In genomic region chr10:78042058-78042751, GRCh38 we compare ENCODE assay signal across 16 cellular contexts. TPM values are rescaled to one million over a fixed set of nuclear protein-coding genes. Genes with fewer than 3 reads are reported as not detected.
DNase-seq lines count a peak whose midpoint lies in the region; ATAC-seq and TF ChIP-seq lines count a peak whose summit lies in the region.
"Had no signal": no experiment of that assay in that cellular context is flagged by ENCODE, and none has a peak within 500 bp of the region (broad histone marks: within the 10 kb centered on the region; RNA-seq: fewer than 3 reads in every experiment).

No MANE protein-coding gene starts in this region.

- peak overlapping the region; percentile 12; the same call in 1 of the 2 replicates for H3K27ac ChIP-seq in KMS-11
- H3K27ac ChIP-seq: gastroesophageal sphincter, upper lobe of left lung had no signal

- peaks cover 8 to 39% of the 10 kb centered on the region in 2 donors for H3K36me3 Mint-ChIP-seq in activated naive CD4-positive, alpha-beta T cell treated with anti-CD3 and anti-CD28 coated beads, Interleukin-2, amount 50 U/mL, for 72 hours
- peaks cover 50% of the 10 kb centered on the region for H3K36me3 Mint-ChIP-seq in effector memory CD8-positive, alpha-beta T cell (ENCODE audit: insufficient read depth)

- H3K4me3 ChIP-seq in KMS-11 (IDR thresholded peaks at IDR 0.05; ENCODE audit: insufficient read depth, low read depth, low read length) = no peak overlapping the region
- H3K4me3 ChIP-seq: gastroesophageal sphincter, upper lobe of left lung had no signal

- peaks cover 98% of the 10 kb centered on the region for H3K4me1 ChIP-seq in KMS-11 (ENCODE audit: low read depth, poor library complexity, severe bottlenecking)

- no peak overlapping the region for H3K9ac ChIP-seq in KMS-11
- H3K9ac ChIP-seq: SK-N-SH had no signal

- peaks cover 41% of the 10 kb centered on the region for H4K20me1 ChIP-seq in KMS-11 (ENCODE audit: insufficient read depth)

- peaks cover 10% of the 10 kb centered on the region; the same call in 1 of the 2 replicates for H3K79me2 ChIP-seq in KMS-11 (ENCODE audit: insufficient read depth, low read depth)

- H3K4me3 Mint-ChIP-seq in effector memory CD8-positive, alpha-beta T cell = no peak overlapping the region

- intact Hi-C loops in posterior vena cava (cut with DNase I) = loop anchor here (5.0 to 10.0 kb wide), 2 partner anchors 263 to 1020 kb away; no protein-coding TSS in a partner anchor

- no peak for ATAC-seq in activated naive CD4-positive, alpha-beta T cell treated with anti-CD3 and anti-CD28 coated beads, Interleukin-2, amount 50 U/mL, for 72 hours
- no peak for ATAC-seq in effector memory CD8-positive, alpha-beta T cell (replicated peaks)
- ATAC-seq: gastroesophageal sphincter had no signal

- H3K27me3 ChIP-seq in KMS-11 (ENCODE audit: insufficient read depth, low read depth) = 0 out of 2 replicates have a peak, but pooled peaks cover 3% of the 10 kb centered on the region
- H3K27me3 ChIP-seq: gastroesophageal sphincter, upper lobe of left lung had no signal

- H3K27ac Mint-ChIP-seq in activated naive CD4-positive, alpha-beta T cell treated with anti-CD3 and anti-CD28 coated beads, Interleukin-2, amount 50 U/mL, for 72 hours = peak overlapping the region; percentile 76 to 93
- peak overlapping the region in 1 of 2 donors; percentile 23 for H3K27ac Mint-ChIP-seq in effector memory CD8-positive, alpha-beta T cell

- H3K36me3 ChIP-seq in KMS-11 (ENCODE audit: insufficient read depth) = peaks cover 18% of the 10 kb centered on the region; the same call in 1 of the 2 replicates

- DNase-seq in activated CD8-positive, alpha-beta memory T cell treated with anti-CD3 and anti-CD28 coated beads for 24 hours = peak; percentile 64
- no peak for DNase-seq in activated CD8-positive, alpha-beta memory T cell treated with anti-CD3 and anti-CD28 coated beads, Interleukin-2, amount 50 U/mL, for 4 hours
- DNase-seq in activated naive CD4-positive, alpha-beta T cell treated with anti-CD3 and anti-CD28 coated beads, Interleukin-2, amount 50 U/mL, for 72 hours (ENCODE audit: low spot score in 2 of 2) = no peak
- peak; percentile 31 for DNase-seq in posterior vena cava (ENCODE audit: low spot score)
- DNase-seq in GM10266 (ENCODE audit: extremely low spot score) = no peak
- DNase-seq in HK-2 (ENCODE audit: unreplicated experiment) = no peak
- DNase-seq in effector memory CD8-positive, alpha-beta T cell = no peak
- DNase-seq: anterior cingulate cortex; effector CD4-positive, alpha-beta T cell; GDM1; NCI-H1436 treated with DMSO at 0.1 percent for 48 hours; NCI-H748 treated with DMSO at 0.1 percent for 48 hours; SK-N-SH; upper lobe of left lung had no signal

- H3K4me2 ChIP-seq in KMS-11 = no peak overlapping the region; the same call in 1 of the 2 replicates
- H3K4me2 ChIP-seq: SK-N-SH had no signal

- H3K9me3 Mint-ChIP-seq in activated naive CD4-positive, alpha-beta T cell treated with anti-CD3 and anti-CD28 coated beads, Interleukin-2, amount 50 U/mL, for 72 hours = no peaks in the 10 kb centered on the region
- no peaks in the 10 kb centered on the region for H3K9me3 Mint-ChIP-seq in effector memory CD8-positive, alpha-beta T cell

- no peaks in the 10 kb centered on the region for H3K27me3 Mint-ChIP-seq in effector memory CD8-positive, alpha-beta T cell

- TF ChIP-seq CTCF in KMS-11 (conservative IDR thresholded peaks at IDR 0.05; ENCODE audit: low read depth, low read length) (no peak), GM10266 (IDR thresholded peaks at IDR 0.05; ENCODE audit: control insufficient read depth, insufficient read depth, low read depth, missing control alignments) (no peak)

- no peak overlapping the region for H2AFZ ChIP-seq in KMS-11 (ENCODE audit: low read depth)

- peaks cover 33 to 35% of the 10 kb centered on the region in 2 donors for H3K4me1 Mint-ChIP-seq in effector memory CD8-positive, alpha-beta T cell (ENCODE audit: low read depth in 2 of 2)

RNA-seq across cellular contexts. Expression of gene RPS24, which starts 8.5 kb away (rescaled TPM):
- 1,000 to 10,000 TPM; 1,685 to 1,956 TPM for total RNA-seq in activated naive CD4-positive, alpha-beta T cell treated with anti-CD3 and anti-CD28 coated beads, Interleukin-2, amount 50 U/mL, for 72 hours
- total RNA-seq in posterior vena cava = 1,000 to 10,000 TPM; 1,129 to 1,204 TPM

RNA-seq across cellular contexts. Expression of gene POLR3A, which starts 12.9 kb away (rescaled TPM):
- total RNA-seq in activated naive CD4-positive, alpha-beta T cell treated with anti-CD3 and anti-CD28 coated beads, Interleukin-2, amount 50 U/mL, for 72 hours = 10 to 100 TPM; 20.5 to 23.6 TPM
- total RNA-seq in posterior vena cava = 10 to 100 TPM in 1 of 2 donors, 1 to 10 TPM in 1; 8.2 to 10.1 TPM

Comparison
In these comparisons a context has a peak if more than half of its experiments do, and no peak if none do; other contexts are left out.
1. DNase-seq: peak in activated CD8-positive, alpha-beta memory T cell treated with anti-CD3 and anti-CD28 coated beads for 24 hours (single experiment) and posterior vena cava (single experiment); none in activated CD8-positive, alpha-beta memory T cell treated with anti-CD3 and anti-CD28 coated beads, Interleukin-2, amount 50 U/mL, for 4 hours (single experiment), activated naive CD4-positive, alpha-beta T cell treated with anti-CD3 and anti-CD28 coated beads, Interleukin-2, amount 50 U/mL, for 72 hours (0 of 2), GM10266 (single experiment), HK-2 (single experiment) and effector memory CD8-positive, alpha-beta T cell (0 of 3).